25 cellular contexts compared by ENCODE assay signal in the genomic region with DNA sequence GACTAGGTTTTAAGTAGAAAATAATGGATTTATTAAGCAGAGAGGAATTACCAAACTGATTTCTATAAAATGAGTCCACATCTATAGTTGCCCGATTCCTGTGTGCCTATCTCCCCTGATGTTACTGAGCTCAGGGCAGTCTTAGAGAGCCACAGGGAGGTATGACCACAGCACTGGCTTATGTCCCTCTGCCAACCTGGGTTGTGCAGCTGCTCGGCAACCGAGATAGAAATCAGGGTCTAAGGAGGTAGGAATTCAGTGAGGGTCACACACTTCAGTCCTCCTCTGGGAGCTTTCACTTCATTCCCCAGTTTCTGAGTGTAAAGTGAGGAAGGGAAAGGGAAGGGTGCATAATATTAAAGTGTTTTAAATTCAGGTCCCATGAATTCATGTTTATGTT.
"Had no signal": no experiment of that assay in that cellular context is flagged by ENCODE, and none has a peak within 500 bp of the region (broad histone marks: within the 10 kb centered on the region; RNA-seq: fewer than 3 reads in every experiment).

No MANE protein-coding gene starts in this region.

- H3K9me3 ChIP-seq: body of pancreas, esophagus squamous epithelium, gastroesophageal sphincter, heart right ventricle had no signal

- H3K4me1 ChIP-seq: body of pancreas, gastroesophageal sphincter, heart right ventricle had no signal

- H3K36me3 ChIP-seq: esophagus squamous epithelium, gastroesophageal sphincter, heart right ventricle had no signal

- H3K27ac ChIP-seq: body of pancreas, epithelial cell of prostate, esophagus squamous epithelium, gastroesophageal sphincter, heart right ventricle had no signal

- H3K27me3 ChIP-seq: body of pancreas, esophagus squamous epithelium, gastroesophageal sphincter had no signal

- ATAC-seq: activated T-cell treated with anti-CD3 and anti-CD28 coated beads, Interleukin-2, amount 50 U/mL, for 72 hours; body of pancreas; gastroesophageal sphincter; heart right ventricle; WTC11 had no signal

- H3K4me3 ChIP-seq: body of pancreas, esophagus squamous epithelium, gastroesophageal sphincter, heart right ventricle had no signal

- DNase-seq: activated CD4-positive, alpha-beta memory T cell treated with anti-CD3 and anti-CD28 coated beads, Interleukin-2, amount 10 ng/mL, durations not matched to agents 7 days and 5 days; activated CD4-positive, alpha-beta T cell treated with anti-CD3 and anti-CD28 coated beads for 1 hour; activated CD4-positive, alpha-beta T cell treated with anti-CD3 and anti-CD28 coated beads for 4 hours; activated CD4-positive, alpha-beta T cell treated with anti-CD3 and anti-CD28 coated beads, Interleukin-2, amount 10 ng/mL, durations not matched to agents 7 days and 5 days; activated CD4-positive, alpha-beta T cell treated with anti-CD3 and anti-CD28 coated beads, Interleukin-2, amount 50 U/mL, for 4 hours; activated CD8-positive, alpha-beta memory T cell treated with anti-CD3 and anti-CD28 coated beads, Interleukin-2, amount 50 U/mL, for 48 hours; activated gamma-delta T cell treated with Interleukin-2 at 50 U/mL for 16 hours; activated naive CD4-positive, alpha-beta T cell treated with anti-CD3 and anti-CD28 coated beads, Interleukin-2, amount 50 U/mL, for 16 hours; activated naive CD4-positive, alpha-beta T cell treated with Interleukin-2 at 50 U/mL for 16 hours; activated T-cell treated with anti-CD3 and anti-CD28 coated beads for 4 hours; activated T-cell treated with anti-CD3 and anti-CD28 coated beads, Interleukin-2, amount 50 U/mL, for 24 hours; activated T-cell treated with anti-CD3 and anti-CD28 coated beads, Interleukin-2, amount 50 U/mL, for 72 hours; amniotic stem cell; aorta; cortex of kidney; dermis blood vessel endothelial cell; effector CD8-positive, alpha-beta T cell; esophagus squamous epithelium; foreskin melanocyte; heart right ventricle; T-helper 2 cell had no signal
